In the genomic region with DNA sequence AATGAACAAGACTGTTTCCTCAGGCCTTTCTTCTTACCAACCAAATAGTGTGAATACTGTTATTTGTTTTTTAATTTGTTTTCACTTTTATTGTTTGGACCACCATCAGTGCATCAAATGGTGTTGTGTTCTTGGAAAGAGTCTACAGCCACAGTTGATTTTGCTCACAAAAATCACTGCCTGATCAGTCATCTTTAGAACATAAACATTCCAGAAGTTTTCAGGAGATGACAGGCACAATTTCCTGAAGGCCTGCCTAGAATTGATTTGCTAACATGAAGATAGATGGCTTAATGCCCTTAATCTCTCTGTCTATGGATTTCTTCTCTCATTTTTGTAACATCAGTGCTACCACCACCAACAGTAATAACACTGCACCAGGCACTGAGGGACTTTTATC, we compare ENCODE assay signal across 22 cellular contexts. TPM values are rescaled to one million over a fixed set of nuclear protein-coding genes. Genes with fewer than 3 reads are reported as not detected.
DNase-seq lines count a peak whose midpoint lies in the region; TF ChIP-seq lines count a peak whose summit lies in the region.
"Had no signal": no experiment of that assay in that cellular context is flagged by ENCODE, and none has a peak within 500 bp of the region (broad histone marks: within the 10 kb centered on the region; RNA-seq: fewer than 3 reads in every experiment).

No MANE protein-coding gene starts in this region.

- TF ChIP-seq CTCF in epithelial cell of esophagus (IDR thresholded peaks at IDR 0.05; ENCODE audit: insufficient read depth, low read depth, low read length, missing control alignments): no peak

- DNase-seq in EH (ENCODE audit: low read depth): peak; percentile 42
- DNase-seq in M059J (ENCODE audit: low read depth): peak; percentile 12
- peak; percentile 24 for DNase-seq in epithelial cell of esophagus (ENCODE audit: low read depth)
- DNase-seq in kidney glomerular epithelial cell (lab: John Stamatoyannopoulos, UW): peak; percentile 6
- DNase-seq in NCI-H526 (lab: John Stamatoyannopoulos, UW): no peak
- DNase-seq in stimulated activated CD4-positive, alpha-beta T cell treated with anti-CD3 and anti-CD28 coated beads, Interleukin-15, amount 100 ng/mL, for 24 hours: no peak
- DNase-seq in mesenteric fat pad (ENCODE audit: low spot score): no peak
- DNase-seq: BE2C; CD4-positive, CD25-positive, alpha-beta regulatory T cell; Karpas-422; MG63; NCI-H1048; NCI-H1417 treated with DMSO at 0.1 percent for 48 hours; NCI-H187; NCI-H2227 treated with DMSO at 0.1 percent for 48 hours; NCI-H510A treated with DMSO at 0.1 percent for 48 hours; NCI-H774; NK-92 treated with Interleukin-12 subunit alpha and Interleukin-12 subunit beta, amount 100 ng/mL, for 24 hours; SHP77 treated with DMSO at 0.1 percent for 48 hours; SW 1271 had no signal

- no peak overlapping the region for H3K4me3 ChIP-seq in epithelial cell of esophagus (ENCODE audit: low read length)
- H3K4me3 ChIP-seq: MG63, SK-N-MC had no signal

RNA-seq across cellular contexts. Expression of a gene that starts 13.5 kb away (rescaled TPM):
- total RNA-seq in M059J (2014; rRNA removed; shearing (Covaris generic)): not detected in 2 replicates
- not detected for total RNA-seq in mesenteric fat pad
- total RNA-seq: CD4-positive, CD25-positive, alpha-beta regulatory T cell; H4 had no signal

RNA-seq across cellular contexts. Expression of a gene that starts 59.3 kb away (rescaled TPM):
- 74.9 and 87.3 TPM in 2 replicates for total RNA-seq in M059J (2014; rRNA removed; shearing (Covaris generic))
- total RNA-seq in mesenteric fat pad: 148 TPM

Comparison
In these comparisons a context has a peak if more than half of its experiments do, and no peak if none do; other contexts are left out.
1. DNase-seq: peak in EH (single experiment), M059J (single experiment), epithelial cell of esophagus (single experiment) and kidney glomerular epithelial cell (single experiment); none in NCI-H526 (0 of 2), stimulated activated CD4-positive, alpha-beta T cell treated with anti-CD3 and anti-CD28 coated beads, Interleukin-15, amount 100 ng/mL, for 24 hours (single experiment) and mesenteric fat pad (single experiment).